Comparison of ENCODE assay signal across 10 cellular contexts in the genomic region with DNA sequence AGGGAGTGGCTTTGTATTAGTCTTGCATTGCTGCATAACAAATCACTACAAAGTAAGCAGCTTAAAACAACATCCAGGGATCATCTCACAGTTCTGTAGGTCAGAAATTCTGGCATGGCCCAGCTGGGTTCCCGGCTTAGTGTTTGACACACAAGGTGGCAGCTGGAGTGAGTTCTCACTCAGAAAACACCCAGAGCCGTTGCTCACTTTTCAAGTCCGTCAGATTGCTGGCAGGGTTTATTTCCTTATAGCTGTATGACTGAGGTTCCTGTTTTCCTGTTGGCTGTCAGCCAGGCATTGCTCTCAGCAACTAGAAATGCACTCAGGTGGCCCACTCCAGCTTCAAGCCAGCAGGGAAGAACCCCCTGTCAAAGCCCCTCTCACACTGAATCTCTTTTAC.
DNase-seq lines count a peak whose midpoint lies in the region; ATAC-seq, FAIRE-seq and TF ChIP-seq lines count a peak whose summit lies in the region.
"Had no signal": no experiment of that assay in that cellular context is flagged by ENCODE, and none has a peak within 500 bp of the region (broad histone marks: within the 10 kb centered on the region; RNA-seq: fewer than 3 reads in every experiment).

No MANE protein-coding gene starts in this region.

- no peaks in the 10 kb centered on the region for H3K36me3 Mint-ChIP-seq in chondrocyte (ENCODE audit: low read depth)
- H3K36me3 Mint-ChIP-seq: naive B cell had no signal

- no peak for TF ChIP-seq CTCF in chondrocyte (IDR thresholded peaks at IDR 0.05)
- no peak for TF ChIP-seq CTCF in prostate gland (IDR thresholded peaks at IDR 0.05)

- H3K4me1 Mint-ChIP-seq in chondrocyte (ENCODE audit: low read depth): no peaks in the 10 kb centered on the region
- H3K4me1 Mint-ChIP-seq: naive B cell had no signal

- H3K36me3 ChIP-seq in prostate gland: no peaks in the 10 kb centered on the region

- ATAC-seq in HG03025 (IDR thresholded peaks at IDR 0.05; ENCODE audit: low FRiP score, unreplicated experiment): no peak

- FAIRE-seq in H54 (lab: Jason Lieb, UNC): no peak

- in situ Hi-C loops in KBM-7 (cut with MboI; ENCODE audit: low pct_unique_long_range_greater_than_20kb, low sequenced_read_pairs): no loop called here

- H3K27me3 Mint-ChIP-seq in chondrocyte (ENCODE audit: low read depth): no peaks in the 10 kb centered on the region

- no peaks in the 10 kb centered on the region for H3K4me1 ChIP-seq in prostate gland (replicated peaks)

- H3K4me3 ChIP-seq in prostate gland: no peak overlapping the region

- peaks cover 5% of the 10 kb centered on the region for H3K9me3 Mint-ChIP-seq in chondrocyte (ENCODE audit: low read depth)

- no peaks in the 10 kb centered on the region for H3K27me3 ChIP-seq in prostate gland (replicated peaks; ENCODE audit: insufficient read depth)

- peak; percentile 8 for DNase-seq in KBM-7
- DNase-seq in NCI-H2196 (lab: John Stamatoyannopoulos, UW; ENCODE audit: unreplicated experiment): peak; percentile 64
- DNase-seq in chondrocyte (ENCODE audit: low spot score): peak; percentile 40
- peak; percentile 6 for DNase-seq in prostate gland (ENCODE audit: low spot score)
- no peak for DNase-seq in midbrain (lab: John Stamatoyannopoulos, UW)
- no peak for DNase-seq in H54 (ENCODE audit: insufficient read length, low spot score)
- DNase-seq in inferior parietal cortex (ENCODE audit: extremely low spot score): no peak
- DNase-seq: activated T-cell treated with anti-CD3 and anti-CD28 coated beads, Interleukin-2, amount 50 U/mL, for 48 hours; naive B cell had no signal

- no peaks in the 10 kb centered on the region for H3K9me3 ChIP-seq in prostate gland

- H3K4me3 Mint-ChIP-seq in chondrocyte (ENCODE audit: unreplicated experiment): no peak overlapping the region
- H3K4me3 Mint-ChIP-seq: naive B cell had no signal

- WGBS in prostate gland: 25% methylated on average over 3 of the region's 3 CpGs

- no peak overlapping the region for H3K27ac Mint-ChIP-seq in chondrocyte (ENCODE audit: unreplicated experiment)
- H3K27ac Mint-ChIP-seq: naive B cell had no signal

- intact Hi-C loops in prostate gland (cut with DNase I): no loop called here

- TF ChIP-seq POLR2A in prostate gland (IDR thresholded peaks at IDR 0.05) (no peak), H54 (IDR thresholded peaks at IDR 0.05; ENCODE audit: low read depth, low read length) (no peak)

- H3K27ac ChIP-seq in prostate gland: no peak overlapping the region

Comparison
In these comparisons a context has a peak if more than half of its experiments do, and no peak if none do; other contexts are left out.
1. DNase-seq: peak in KBM-7 (single experiment), NCI-H2196 (single experiment), chondrocyte (single experiment) and prostate gland (single experiment); none in midbrain (single experiment), H54 (single experiment) and inferior parietal cortex (single experiment).